8 cellular contexts compared by ENCODE assay signal in genomic region chr1:8026976-8027747, GRCh38. TPM values are rescaled to one million over a fixed set of nuclear protein-coding genes. Genes with fewer than 3 reads are reported as not detected.
A peak's percentile ranks its signal among the peaks of the same experiment; 100 is the strongest.
DNase-seq lines count a peak whose midpoint lies in the region; ATAC-seq and TF ChIP-seq lines count a peak whose summit lies in the region.

No MANE protein-coding gene starts in this region.

- H3K27me3 ChIP-seq in mesenchymal stem cell (ENCODE audit: control insufficient read depth in 1 of 2, insufficient read depth in 1 of 2, low read length in 2 of 2) (no peaks in the 10 kb centered on the region), upper lobe of right lung (no peaks in the 10 kb centered on the region)

- peak overlapping the region; percentile 98 to 100 for H2BK12ac ChIP-seq in mesenchymal stem cell (ENCODE audit: low read length in 2 of 2)

- TF ChIP-seq CTCF in choroid plexus epithelial cell (conservative IDR thresholded peaks at IDR 0.05; ENCODE audit: low read depth, low read length) (no peak), upper lobe of right lung (IDR thresholded peaks at IDR 0.05) (no peak)

- intact Hi-C loops in upper lobe of right lung (cut with DNase I): loop anchor here (10.0 kb wide), 1 partner anchor 288 kb away; the partner anchor contains the start of gene SLC45A1

- H3K27me3 Mint-ChIP-seq in activated T-cell treated with anti-CD3 and anti-CD28 coated beads, Interleukin-2, amount 50 U/mL, for 24 hours: peaks cover 31% of the 10 kb centered on the region

- peak overlapping the region; percentile 100 for H4K91ac ChIP-seq in mesenchymal stem cell (ENCODE audit: low read length)

- peak overlapping the region; percentile 42 for H3K4me3 Mint-ChIP-seq in activated T-cell treated with anti-CD3 and anti-CD28 coated beads, Interleukin-2, amount 50 U/mL, for 24 hours

- ATAC-seq in upper lobe of right lung: peak; percentile 38

- peak overlapping the region; percentile 52 for H3K27ac Mint-ChIP-seq in activated T-cell treated with anti-CD3 and anti-CD28 coated beads, Interleukin-2, amount 50 U/mL, for 24 hours

- H4K8ac ChIP-seq in mesenchymal stem cell (ENCODE audit: low read length): peak overlapping the region; percentile 98

- H3K9me3 ChIP-seq in mesenchymal stem cell (ENCODE audit: control insufficient read depth, low read length) (no peaks in the 10 kb centered on the region), upper lobe of right lung (no peaks in the 10 kb centered on the region)

- DNase-seq in activated T-cell treated with anti-CD3 and anti-CD28 coated beads, Interleukin-2, amount 50 U/mL, for 24 hours: no peak
- DNase-seq in activated T-cell treated with anti-CD3 and anti-CD28 coated beads for 4 hours (no peak), choroid plexus epithelial cell (ENCODE audit: low read depth) (peak; percentile 60), mesenchymal stem cell (peak; percentile 81), upper lobe of right lung (peak; percentile 85), NCI-H1417 (lab: John Stamatoyannopoulos, UW) (no peak), NCI-H146 (lab: John Stamatoyannopoulos, UW) (no peak)
- DNase-seq in stimulated activated CD4-positive, alpha-beta T cell treated with anti-CD3 and anti-CD28 coated beads, Interleukin-2, amount 100 ng/mL, for 24 hours: no peak

- peaks cover 12% of the 10 kb centered on the region for H3K4me1 Mint-ChIP-seq in activated T-cell treated with anti-CD3 and anti-CD28 coated beads, Interleukin-2, amount 50 U/mL, for 24 hours (ENCODE audit: low read depth)

- peak overlapping the region; percentile 1 for H2BK5ac ChIP-seq in mesenchymal stem cell (ENCODE audit: low read depth, low read length, poor library complexity, severe bottlenecking)

- H3K79me1 ChIP-seq in mesenchymal stem cell (replicated peaks; ENCODE audit: low read length, poor library complexity, severe bottlenecking): no peaks in the 10 kb centered on the region

- H3K9me3 Mint-ChIP-seq in activated T-cell treated with anti-CD3 and anti-CD28 coated beads, Interleukin-2, amount 50 U/mL, for 24 hours: no peaks in the 10 kb centered on the region

- peak overlapping the region; percentile 93 for H2BK15ac ChIP-seq in mesenchymal stem cell (ENCODE audit: low read depth, poor library complexity, severe bottlenecking)

- peak overlapping the region; percentile 98 for H2BK120ac ChIP-seq in mesenchymal stem cell (ENCODE audit: low read depth, low read length)

- peak overlapping the region; percentile 92 for H3K9ac ChIP-seq in mesenchymal stem cell (ENCODE audit: low read length)

- H3K36me3 ChIP-seq in mesenchymal stem cell (ENCODE audit: control insufficient read depth in 1 of 2, insufficient read depth in 2 of 2, low read depth in 1 of 2, low read length in 2 of 2) (no peaks in the 10 kb centered on the region), upper lobe of right lung (no peaks in the 10 kb centered on the region)

- H3K18ac ChIP-seq in mesenchymal stem cell (ENCODE audit: low read depth in 1 of 2, low read length in 2 of 2): peak overlapping the region; percentile 74 to 100

- peak overlapping the region; percentile 61 for H3K4me2 ChIP-seq in mesenchymal stem cell (ENCODE audit: low read length, poor library complexity, severe bottlenecking)

- WGBS in mesenchymal stem cell: 63% methylated on average over 16 of the region's 25 CpGs

- H3K23ac ChIP-seq in mesenchymal stem cell (ENCODE audit: low read length in 2 of 2): peak overlapping the region in 1 of 2 experiments; percentile 19

- peaks cover 13% of the 10 kb centered on the region for H3K4me1 ChIP-seq in mesenchymal stem cell (ENCODE audit: control insufficient read depth, insufficient read depth, low read depth, low read length)
- peaks cover 30% of the 10 kb centered on the region for H3K4me1 ChIP-seq in upper lobe of right lung

- H3K27ac ChIP-seq in mesenchymal stem cell (ENCODE audit: low read length, poor library complexity, severe bottlenecking) (peak overlapping the region; percentile 66), upper lobe of right lung (peak overlapping the region; percentile 95)

- H3K14ac ChIP-seq in mesenchymal stem cell (ENCODE audit: low read length in 2 of 2): peak overlapping the region in 1 of 2 experiments; percentile 99

- H3K36me3 Mint-ChIP-seq in activated T-cell treated with anti-CD3 and anti-CD28 coated beads, Interleukin-2, amount 50 U/mL, for 24 hours (ENCODE audit: low read depth): peaks cover 3% of the 10 kb centered on the region

- peak overlapping the region; percentile 98 for H2AK5ac ChIP-seq in mesenchymal stem cell (ENCODE audit: low read length, severe bottlenecking)

- peak overlapping the region; percentile 98 to 99 for H3K4ac ChIP-seq in mesenchymal stem cell (ENCODE audit: low read depth in 1 of 2, low read length in 2 of 2)

- peak overlapping the region; percentile 69 for H3K4me3 ChIP-seq in choroid plexus epithelial cell (ENCODE audit: low read depth, low read length)
- peak overlapping the region; percentile 33 to 88 for H3K4me3 ChIP-seq in mesenchymal stem cell (ENCODE audit: insufficient read depth in 1 of 2, low read depth in 1 of 2, low read length in 2 of 2)
- H3K4me3 ChIP-seq in upper lobe of right lung: peak overlapping the region; percentile 76

- H2AFZ ChIP-seq in mesenchymal stem cell (ENCODE audit: low read depth, low read length): no peak overlapping the region

RNA-seq across cellular contexts. Expression of gene ERRFI1, which starts 1.1 kb away (rescaled TPM):
- 109 TPM for polyA plus RNA-seq in mesenchymal stem cell (2013, experiment 1 of 2)
- polyA plus RNA-seq in mesenchymal stem cell (2013, experiment 2 of 2): 106 TPM
- 92.8 TPM for total RNA-seq in upper lobe of right lung

Comparison
In these comparisons a context has a peak if more than half of its experiments do, and no peak if none do; other contexts are left out.
1. DNase-seq: peak in choroid plexus epithelial cell (single experiment), mesenchymal stem cell (single experiment) and upper lobe of right lung (single experiment); none in activated T-cell treated with anti-CD3 and anti-CD28 coated beads, Interleukin-2, amount 50 U/mL, for 24 hours (single experiment), activated T-cell treated with anti-CD3 and anti-CD28 coated beads for 4 hours (single experiment), NCI-H1417 (0 of 3), stimulated activated CD4-positive, alpha-beta T cell treated with anti-CD3 and anti-CD28 coated beads, Interleukin-2, amount 100 ng/mL, for 24 hours (0 of 2) and NCI-H146 (single experiment).
2. Peak in every context shown above with its lines, with median percentiles within 50 percentile points of each other: H3K4me3 ChIP-seq.